9 cellular contexts compared by ENCODE assay signal in the genomic region with DNA sequence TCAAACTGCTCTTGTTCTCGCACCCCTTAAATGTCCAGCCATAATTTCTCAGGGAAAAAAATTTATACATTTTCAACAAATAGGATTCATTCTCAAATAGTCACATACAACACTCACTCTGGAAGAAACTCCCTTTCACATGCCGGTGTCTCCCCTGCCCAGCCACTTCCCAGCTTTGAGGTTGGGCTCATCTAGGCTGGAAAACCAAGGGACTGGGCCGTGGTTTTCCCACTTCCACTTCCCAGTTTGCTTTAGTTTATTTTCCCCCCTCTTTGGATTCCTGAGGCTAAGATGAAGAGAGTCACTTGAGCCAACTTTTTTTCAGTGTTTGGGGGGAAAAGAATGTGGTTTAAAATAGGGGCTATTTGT. TPM values are rescaled to one million over a fixed set of nuclear protein-coding genes. Genes with fewer than 3 reads are reported as not detected.
DNase-seq lines count a peak whose midpoint lies in the region; ATAC-seq and TF ChIP-seq lines count a peak whose summit lies in the region.
"Had no signal": no experiment of that assay in that cellular context is flagged by ENCODE, and none has a peak within 500 bp of the region (broad histone marks: within the 10 kb centered on the region; RNA-seq: fewer than 3 reads in every experiment).

No MANE protein-coding gene starts in this region.

- ATAC-seq in activated naive CD8-positive, alpha-beta T cell treated with anti-CD3 and anti-CD28 coated beads, Interleukin-2, amount 10 ng/mL, durations not matched to agents 7 days and 5 days (ENCODE audit: low read depth): no peak
- ATAC-seq in naive B cell (ENCODE audit: low read depth in 2 of 2): no peak

- H3K4me2 ChIP-seq in BLaER1 treated with 17β-estradiol and CSF1 and Interleukin-3, amounts not matched to agents 10 nM and 100 nM: peak overlapping the region; percentile 17 to 80 (median 63); a peak in 21 of 22 replicates

- no peak for TF ChIP-seq CTCF in HFFc6 (IDR thresholded peaks at IDR 0.05)
- TF ChIP-seq CTCF in GM20000 (IDR thresholded peaks at IDR 0.05; ENCODE audit: extremely low read depth, missing control alignments): no peak

- peak overlapping the region in 9 of 10 experiments; percentile 43 to 92 (median 90); a peak in 10 of 20 replicates for H3K4me3 ChIP-seq in BLaER1 treated with 17β-estradiol and CSF1 and Interleukin-3, amounts not matched to agents 10 nM and 100 nM

- peaks cover 37 to 48% (median 44%) of the 10 kb centered on the region in 10 experiments for H3K4me1 ChIP-seq in BLaER1 treated with 17β-estradiol and CSF1 and Interleukin-3, amounts not matched to agents 10 nM and 100 nM

- H3K27me3 ChIP-seq in BLaER1 treated with 17β-estradiol and CSF1 and Interleukin-3, amounts not matched to agents 10 nM and 100 nM: no peaks in the 10 kb centered on the region
- H3K27me3 ChIP-seq: upper lobe of left lung had no signal

- peaks cover 27 to 73% (median 41%) of the 10 kb centered on the region in 11 experiments; a peak in 20 of 22 replicates for H4K20me1 ChIP-seq in BLaER1 treated with 17β-estradiol and CSF1 and Interleukin-3, amounts not matched to agents 10 nM and 100 nM

- DNase-seq in HFFc6: no peak
- DNase-seq in activated naive CD8-positive, alpha-beta T cell treated with anti-CD3 and anti-CD28 coated beads, Interleukin-2, amount 10 ng/mL, durations not matched to agents 7 days and 5 days: no peak
- no peak for DNase-seq in naive B cell
- DNase-seq in GM20000 (ENCODE audit: low spot score): no peak
- no peak for DNase-seq in effector CD8-positive, alpha-beta T cell (lab: John Stamatoyannopoulos, UW)
- no peak for DNase-seq in ecto neural progenitor cell (ENCODE audit: low spot score)
- DNase-seq in activated naive CD4-positive, alpha-beta T cell (lab: John Stamatoyannopoulos, UW): no peak

- H3K9me3 Mint-ChIP-seq in HFFc6 (no peaks in the 10 kb centered on the region), naive B cell (no peaks in the 10 kb centered on the region)
- H3K9me3 Mint-ChIP-seq in activated naive CD8-positive, alpha-beta T cell treated with anti-CD3 and anti-CD28 coated beads, Interleukin-2, amount 10 ng/mL, durations not matched to agents 7 days and 5 days: no peaks in the 10 kb centered on the region

- peaks cover 48% of the 10 kb centered on the region for H3K4me1 Mint-ChIP-seq in HFFc6 (ENCODE audit: low read depth)
- H3K4me1 Mint-ChIP-seq in activated naive CD8-positive, alpha-beta T cell treated with anti-CD3 and anti-CD28 coated beads, Interleukin-2, amount 10 ng/mL, durations not matched to agents 7 days and 5 days: peaks cover 27% of the 10 kb centered on the region
- H3K4me1 Mint-ChIP-seq in naive B cell: peaks cover 24 to 46% (median 40%) of the 10 kb centered on the region in 3 donors

- H3K4me3 Mint-ChIP-seq in HFFc6 (peak overlapping the region; percentile 91), naive B cell (peak overlapping the region; percentile 70 to 99 (median 97))
- peak overlapping the region; percentile 99 for H3K4me3 Mint-ChIP-seq in activated naive CD8-positive, alpha-beta T cell treated with anti-CD3 and anti-CD28 coated beads, Interleukin-2, amount 10 ng/mL, durations not matched to agents 7 days and 5 days

- peaks cover 14% of the 10 kb centered on the region for H3K36me3 Mint-ChIP-seq in HFFc6 (ENCODE audit: low read depth)
- H3K36me3 Mint-ChIP-seq in activated naive CD8-positive, alpha-beta T cell treated with anti-CD3 and anti-CD28 coated beads, Interleukin-2, amount 10 ng/mL, durations not matched to agents 7 days and 5 days: peaks cover 4% of the 10 kb centered on the region
- H3K36me3 Mint-ChIP-seq in naive B cell: no peaks in the 10 kb centered on the region

- no peaks in the 10 kb centered on the region for H3K9me3 ChIP-seq in BLaER1 treated with 17β-estradiol and CSF1 and Interleukin-3, amounts not matched to agents 10 nM and 100 nM (replicated peaks in 1 of 11)
- H3K9me3 ChIP-seq: upper lobe of left lung had no signal

- POLR2A ChIA-PET in activated naive CD8-positive, alpha-beta T cell treated with anti-CD3 and anti-CD28 coated beads, Interleukin-2, amount 10 ng/mL, durations not matched to agents 7 days and 5 days (lab: Charles Lee): no interaction called here

- H3K27me3 Mint-ChIP-seq in HFFc6 (ENCODE audit: insufficient read depth) (peaks cover 11% of the 10 kb centered on the region), naive B cell (no peaks in the 10 kb centered on the region)
- no peaks in the 10 kb centered on the region for H3K27me3 Mint-ChIP-seq in activated naive CD8-positive, alpha-beta T cell treated with anti-CD3 and anti-CD28 coated beads, Interleukin-2, amount 10 ng/mL, durations not matched to agents 7 days and 5 days

- peak overlapping the region in 10 of 11 experiments; percentile 9 to 99 (median 98); a peak in 11 of 22 replicates for H3K9ac ChIP-seq in BLaER1 treated with 17β-estradiol and CSF1 and Interleukin-3, amounts not matched to agents 10 nM and 100 nM

- H3K27ac Mint-ChIP-seq in HFFc6 (peak overlapping the region; percentile 62), naive B cell (peak overlapping the region in 4 of 6 donors; percentile 38 to 96 (median 86))
- H3K27ac Mint-ChIP-seq in activated naive CD8-positive, alpha-beta T cell treated with anti-CD3 and anti-CD28 coated beads, Interleukin-2, amount 10 ng/mL, durations not matched to agents 7 days and 5 days: no peak overlapping the region

- peaks cover 0 to 26% (median 9%) of the 10 kb centered on the region in 11 experiments; a peak in 15 of 22 replicates for H3K36me3 ChIP-seq in BLaER1 treated with 17β-estradiol and CSF1 and Interleukin-3, amounts not matched to agents 10 nM and 100 nM
- H3K36me3 ChIP-seq: upper lobe of left lung had no signal

- H3K27ac ChIP-seq in BLaER1 treated with 17β-estradiol and CSF1 and Interleukin-3, amounts not matched to agents 10 nM and 100 nM: no peak overlapping the region; a peak in 1 of 22 replicates

RNA-seq across cellular contexts. Expression of a gene that starts 0.5 kb away (rescaled TPM):
- 10 to 100 TPM; 54.1 to 77.8 (median 63.6) TPM for total RNA-seq in HFFc6 (2021; fragmentation: NEBNext Ultra II Directional; extraction: Animal tissue kit (Norgen Biotek cat#: 25700))
- 10 to 100 TPM; 50.4 to 51.2 TPM for total RNA-seq in activated naive CD8-positive, alpha-beta T cell treated with anti-CD3 and anti-CD28 coated beads, Interleukin-2, amount 10 ng/mL, durations not matched to agents 7 days and 5 days
- polyA plus RNA-seq in naive B cell (ENCODE audit: low read depth in 6 of 6): 10 to 100 TPM; 13.6 to 30.0 (median 18.0) TPM
